8 cellular contexts compared by ENCODE assay signal in the genomic region with DNA sequence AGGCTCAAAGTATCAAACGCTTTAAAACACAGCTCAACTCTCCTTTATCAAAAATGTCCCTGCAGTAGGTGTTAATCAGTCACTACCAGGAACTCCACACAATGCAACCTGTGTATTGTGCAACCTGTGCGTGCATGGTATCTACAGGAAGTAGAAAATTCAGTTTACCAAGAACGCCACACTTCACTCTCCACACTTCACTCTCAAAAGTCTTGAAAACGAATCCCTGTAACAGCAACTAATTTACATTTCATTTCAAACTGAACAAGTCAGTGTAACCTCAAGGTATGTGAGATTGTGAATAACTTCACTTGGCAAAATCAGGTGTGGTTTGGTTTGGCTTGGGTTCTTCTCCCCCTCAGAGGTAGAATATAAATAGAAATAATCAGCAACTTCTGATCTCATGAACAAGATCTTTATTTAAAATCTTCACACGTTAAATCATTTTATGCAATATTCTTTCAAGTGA. TPM values are rescaled to one million over a fixed set of nuclear protein-coding genes. Genes with fewer than 3 reads are reported as not detected.
DNase-seq lines count a peak whose midpoint lies in the region; ATAC-seq and TF ChIP-seq lines count a peak whose summit lies in the region.

No MANE protein-coding gene starts in this region.

- no peak overlapping the region for H2AFZ ChIP-seq in KMS-11 (ENCODE audit: low read depth)

- DNase-seq in activated T-cell treated with anti-CD3 and anti-CD28 coated beads, Interleukin-2, amount 50 U/mL, for 72 hours: peak; percentile 31
- no peak for DNase-seq in activated T-cell treated with anti-CD3 and anti-CD28 coated beads, Interleukin-2, amount 50 U/mL, for 1 hour
- no peak for DNase-seq in activated naive CD8-positive, alpha-beta T cell treated with anti-CD3 and anti-CD28 coated beads, Interleukin-2, amount 10 ng/mL, durations not matched to agents 7 days and 5 days
- no peak for DNase-seq in mesothelial cell of epicardium (ENCODE audit: low spot score in 2 of 2, unreplicated experiment in 2 of 2)
- no peak for DNase-seq in NCI-H2227 (lab: John Stamatoyannopoulos, UW; ENCODE audit: unreplicated experiment)

- no peaks in the 10 kb centered on the region for H3K36me3 ChIP-seq in KMS-11 (ENCODE audit: insufficient read depth)

- POLR2A ChIA-PET in activated naive CD8-positive, alpha-beta T cell treated with anti-CD3 and anti-CD28 coated beads, Interleukin-2, amount 10 ng/mL, durations not matched to agents 7 days and 5 days (lab: Charles Lee): no interaction called here

- H3K27ac Mint-ChIP-seq in activated T-cell treated with anti-CD3 and anti-CD28 coated beads, Interleukin-2, amount 50 U/mL, for 72 hours: peak overlapping the region; percentile 95
- peak overlapping the region; percentile 92 for H3K27ac Mint-ChIP-seq in activated naive CD8-positive, alpha-beta T cell treated with anti-CD3 and anti-CD28 coated beads, Interleukin-2, amount 10 ng/mL, durations not matched to agents 7 days and 5 days
- peak overlapping the region; percentile 78 for H3K27ac Mint-ChIP-seq in mesothelial cell of epicardium

- peak; percentile 27 to 47 for ATAC-seq in activated T-cell treated with anti-CD3 and anti-CD28 coated beads, Interleukin-2, amount 50 U/mL, for 72 hours (replicated peaks in 1 of 2)
- ATAC-seq in activated naive CD8-positive, alpha-beta T cell treated with anti-CD3 and anti-CD28 coated beads, Interleukin-2, amount 10 ng/mL, durations not matched to agents 7 days and 5 days (ENCODE audit: low read depth): peak; percentile 34
- ATAC-seq in GM21526 (IDR thresholded peaks at IDR 0.05; ENCODE audit: low FRiP score, unreplicated experiment) (no peak), GM21360 (IDR thresholded peaks at IDR 0.05; ENCODE audit: unreplicated experiment) (no peak)

- TF ChIP-seq CTCF in KMS-11 (conservative IDR thresholded peaks at IDR 0.05; ENCODE audit: low read depth, low read length) (no peak), mesothelial cell of epicardium (IDR thresholded peaks at IDR 0.05; ENCODE audit: unreplicated experiment) (no peak)

- H3K36me3 Mint-ChIP-seq in activated T-cell treated with anti-CD3 and anti-CD28 coated beads, Interleukin-2, amount 50 U/mL, for 72 hours (ENCODE audit: insufficient read depth in 2 of 2): peaks cover 0 to 8% of the 10 kb centered on the region in 2 donors
- peaks cover 18% of the 10 kb centered on the region for H3K36me3 Mint-ChIP-seq in activated naive CD8-positive, alpha-beta T cell treated with anti-CD3 and anti-CD28 coated beads, Interleukin-2, amount 10 ng/mL, durations not matched to agents 7 days and 5 days
- H3K36me3 Mint-ChIP-seq in mesothelial cell of epicardium: no peaks in the 10 kb centered on the region

- no peak overlapping the region for H3K4me3 ChIP-seq in KMS-11 (IDR thresholded peaks at IDR 0.05; ENCODE audit: insufficient read depth, low read depth, low read length)

- peaks cover 2 to 5% of the 10 kb centered on the region in 2 donors for H3K9me3 Mint-ChIP-seq in activated T-cell treated with anti-CD3 and anti-CD28 coated beads, Interleukin-2, amount 50 U/mL, for 72 hours
- no peaks in the 10 kb centered on the region for H3K9me3 Mint-ChIP-seq in activated naive CD8-positive, alpha-beta T cell treated with anti-CD3 and anti-CD28 coated beads, Interleukin-2, amount 10 ng/mL, durations not matched to agents 7 days and 5 days
- H3K9me3 Mint-ChIP-seq in mesothelial cell of epicardium: no peaks in the 10 kb centered on the region

- H3K4me1 Mint-ChIP-seq in activated T-cell treated with anti-CD3 and anti-CD28 coated beads, Interleukin-2, amount 50 U/mL, for 72 hours (ENCODE audit: low read depth): peaks cover 48% of the 10 kb centered on the region
- peaks cover 19% of the 10 kb centered on the region for H3K4me1 Mint-ChIP-seq in activated naive CD8-positive, alpha-beta T cell treated with anti-CD3 and anti-CD28 coated beads, Interleukin-2, amount 10 ng/mL, durations not matched to agents 7 days and 5 days
- peaks cover 25% of the 10 kb centered on the region for H3K4me1 Mint-ChIP-seq in mesothelial cell of epicardium

- H3K27me3 Mint-ChIP-seq in activated T-cell treated with anti-CD3 and anti-CD28 coated beads, Interleukin-2, amount 50 U/mL, for 72 hours (ENCODE audit: low read depth): no peaks in the 10 kb centered on the region
- H3K27me3 Mint-ChIP-seq in activated naive CD8-positive, alpha-beta T cell treated with anti-CD3 and anti-CD28 coated beads, Interleukin-2, amount 10 ng/mL, durations not matched to agents 7 days and 5 days: peaks cover 2% of the 10 kb centered on the region
- no peaks in the 10 kb centered on the region for H3K27me3 Mint-ChIP-seq in mesothelial cell of epicardium (ENCODE audit: low read depth)

- no peaks in the 10 kb centered on the region for H3K79me2 ChIP-seq in KMS-11 (ENCODE audit: insufficient read depth, low read depth)

- H4K20me1 ChIP-seq in KMS-11 (ENCODE audit: insufficient read depth): no peaks in the 10 kb centered on the region

- peaks cover 8% of the 10 kb centered on the region for H3K4me1 ChIP-seq in KMS-11 (ENCODE audit: low read depth, poor library complexity, severe bottlenecking)

- no peak overlapping the region for H3K27ac ChIP-seq in KMS-11

- peak overlapping the region; percentile 38; the same call in 1 of the 2 replicates for H3K4me2 ChIP-seq in KMS-11

- peak overlapping the region; percentile 95 to 96 for H3K4me3 Mint-ChIP-seq in activated T-cell treated with anti-CD3 and anti-CD28 coated beads, Interleukin-2, amount 50 U/mL, for 72 hours
- peak overlapping the region; percentile 89 for H3K4me3 Mint-ChIP-seq in activated naive CD8-positive, alpha-beta T cell treated with anti-CD3 and anti-CD28 coated beads, Interleukin-2, amount 10 ng/mL, durations not matched to agents 7 days and 5 days
- H3K4me3 Mint-ChIP-seq in mesothelial cell of epicardium: peak overlapping the region; percentile 80

- no peaks in the 10 kb centered on the region for H3K27me3 ChIP-seq in KMS-11 (ENCODE audit: insufficient read depth, low read depth)

- no peak overlapping the region for H3K9ac ChIP-seq in KMS-11

RNA-seq across cellular contexts. Expression of a gene that starts 1.6 kb away (rescaled TPM):
- total RNA-seq in activated T-cell treated with anti-CD3 and anti-CD28 coated beads, Interleukin-2, amount 50 U/mL, for 72 hours: 10 to 100 TPM; 38.4 to 46.8 TPM
- 10 to 100 TPM; 25.1 to 28.6 TPM for total RNA-seq in activated naive CD8-positive, alpha-beta T cell treated with anti-CD3 and anti-CD28 coated beads, Interleukin-2, amount 10 ng/mL, durations not matched to agents 7 days and 5 days
- 26.8 to 27.8 TPM (median 27.5 TPM) in 3 replicates for total RNA-seq in mesothelial cell of epicardium

Comparison
In these comparisons a context has a peak if more than half of its experiments do, and no peak if none do; other contexts are left out.
1. DNase-seq: peak in activated T-cell treated with anti-CD3 and anti-CD28 coated beads, Interleukin-2, amount 50 U/mL, for 72 hours (2 of 2); none in activated T-cell treated with anti-CD3 and anti-CD28 coated beads, Interleukin-2, amount 50 U/mL, for 1 hour (single experiment), activated naive CD8-positive, alpha-beta T cell treated with anti-CD3 and anti-CD28 coated beads, Interleukin-2, amount 10 ng/mL, durations not matched to agents 7 days and 5 days (single experiment), mesothelial cell of epicardium (0 of 2) and NCI-H2227 (single experiment).
2. ATAC-seq: peak in activated T-cell treated with anti-CD3 and anti-CD28 coated beads, Interleukin-2, amount 50 U/mL, for 72 hours (2 of 2) and activated naive CD8-positive, alpha-beta T cell treated with anti-CD3 and anti-CD28 coated beads, Interleukin-2, amount 10 ng/mL, durations not matched to agents 7 days and 5 days (single experiment); none in GM21526 (single experiment) and GM21360 (single experiment).
3. Peak in every context shown above with its lines, with median percentiles within 50 percentile points of each other: H3K27ac Mint-ChIP-seq and H3K4me3 Mint-ChIP-seq.